ENCODE assay signal across 22 cellular contexts in genomic region chr3:46884929-46885328, GRCh38. TPM values are rescaled to one million over a fixed set of nuclear protein-coding genes. Genes with fewer than 3 reads are reported as not detected.
DNase-seq lines count a peak whose midpoint lies in the region; ATAC-seq and TF ChIP-seq lines count a peak whose summit lies in the region.
"Had no signal": no experiment of that assay in that cellular context is flagged by ENCODE, and none has a peak within 500 bp of the region (broad histone marks: within the 10 kb centered on the region; RNA-seq: fewer than 3 reads in every experiment).

No MANE protein-coding gene starts in this region.

- H3K4me1 Mint-ChIP-seq in brain = peaks cover 32% of the 10 kb centered on the region
- H3K4me1 Mint-ChIP-seq in natural killer cell treated with Interleukin-12 subunit alpha and Interleukin-12 subunit beta and Interleukin-15 and Interleukin-18, amount 100 ng/mL, for 72 hours (ENCODE audit: low read depth in 2 of 2) = peaks cover 7 to 9% of the 10 kb centered on the region in 2 donors

- H3K36me3 Mint-ChIP-seq in brain = no peaks in the 10 kb centered on the region
- H3K36me3 Mint-ChIP-seq in natural killer cell treated with Interleukin-12 subunit alpha and Interleukin-12 subunit beta and Interleukin-15 and Interleukin-18, amount 100 ng/mL, for 72 hours = no peaks in the 10 kb centered on the region

- peak overlapping the region; percentile 24 to 86 (median 79) for H3K4me3 Mint-ChIP-seq in brain
- H3K4me3 Mint-ChIP-seq in natural killer cell treated with Interleukin-12 subunit alpha and Interleukin-12 subunit beta and Interleukin-15 and Interleukin-18, amount 100 ng/mL, for 72 hours = peak overlapping the region; percentile 5
- H3K4me3 Mint-ChIP-seq: activated T-cell treated with anti-CD3 and anti-CD28 coated beads, Interleukin-2, amount 50 U/mL, for 24 hours; T-helper 17 cell had no signal

- H3K9me3 Mint-ChIP-seq in brain = peaks cover 0 to 3% (median 0%) of the 10 kb centered on the region in 5 experiments
- no peaks in the 10 kb centered on the region for H3K9me3 Mint-ChIP-seq in natural killer cell treated with Interleukin-12 subunit alpha and Interleukin-12 subunit beta and Interleukin-15 and Interleukin-18, amount 100 ng/mL, for 72 hours
- H3K9me3 Mint-ChIP-seq: activated T-cell treated with anti-CD3 and anti-CD28 coated beads, Interleukin-2, amount 50 U/mL, for 24 hours had no signal

- peak; percentile 26 for DNase-seq in stimulated activated naive CD4-positive, alpha-beta T cell treated with Interleukin-2 at 50 U/mL for 16 hours (lab: John Stamatoyannopoulos, UW)
- no peak for DNase-seq in stimulated activated naive CD4-positive, alpha-beta T cell (lab: John Stamatoyannopoulos, UW)
- no peak for DNase-seq in natural killer cell treated with Interleukin-12 subunit alpha and Interleukin-12 subunit beta and Interleukin-15 and Interleukin-18, amount 100 ng/mL, for 72 hours (ENCODE audit: low spot score)
- DNase-seq in activated gamma-delta T cell (lab: John Stamatoyannopoulos, UW) (no peak), foreskin fibroblast (no peak), NCI-H1694 treated with DMSO at 0.1 percent for 48 hours (lab: John Stamatoyannopoulos, UW) (no peak)
- DNase-seq: activated CD4-positive, CD25-positive, alpha-beta regulatory T cell treated with anti-CD3 and anti-CD28 coated beads, Interleukin-2, amount 50 U/mL, for 72 hours; activated naive CD4-positive, alpha-beta T cell; activated T-cell treated with anti-CD3 and anti-CD28 coated beads, Interleukin-2, amount 50 U/mL, for 24 hours; amniotic stem cell; effector CD8-positive, alpha-beta T cell; glutamatergic neuron; NCI-H1436 treated with DMSO at 0.1 percent for 48 hours; NCI-H446; nucleus accumbens; T-helper 17 cell had no signal

- no peak for ATAC-seq in natural killer cell treated with Interleukin-12 subunit alpha and Interleukin-12 subunit beta and Interleukin-15 and Interleukin-18, amount 100 ng/mL, for 72 hours
- ATAC-seq: T-helper 17 cell had no signal

- TF ChIP-seq CTCF in brain (conservative IDR thresholded peaks at IDR 0.05) (no peak), foreskin fibroblast (IDR thresholded peaks at IDR 0.05; ENCODE audit: low read depth, low read length) (no peak)

- peak overlapping the region in 1 of 5 experiments; percentile 44 for H3K27ac Mint-ChIP-seq in brain
- H3K27ac Mint-ChIP-seq in natural killer cell treated with Interleukin-12 subunit alpha and Interleukin-12 subunit beta and Interleukin-15 and Interleukin-18, amount 100 ng/mL, for 72 hours = no peak overlapping the region
- H3K27ac Mint-ChIP-seq: activated T-cell treated with anti-CD3 and anti-CD28 coated beads, Interleukin-2, amount 50 U/mL, for 24 hours; T-helper 17 cell had no signal

- H3K4me3 ChIP-seq in foreskin fibroblast (ENCODE audit: low read depth in 1 of 2, low read length in 2 of 2) = no peak overlapping the region

- peaks cover 75% of the 10 kb centered on the region for H3K27me3 Mint-ChIP-seq in brain
- peaks cover 26% of the 10 kb centered on the region in 2 donors for H3K27me3 Mint-ChIP-seq in natural killer cell treated with Interleukin-12 subunit alpha and Interleukin-12 subunit beta and Interleukin-15 and Interleukin-18, amount 100 ng/mL, for 72 hours

RNA-seq across cellular contexts. Expression of gene PTH1R, which starts 7.4 kb away (rescaled TPM):
- polyA plus RNA-seq in brain (ENCODE audit: insufficient read depth, low read depth, low replicate concordance) = 10.9 TPM
- not detected for total RNA-seq in natural killer cell treated with Interleukin-12 subunit alpha and Interleukin-12 subunit beta and Interleukin-15 and Interleukin-18, amount 100 ng/mL, for 72 hours
- total RNA-seq: activated CD8-positive, alpha-beta memory T cell treated with anti-CD3 and anti-CD28 coated beads for 36 hours; OCI-LY7; T-helper 17 cell had no signal
- polyA plus RNA-seq: keratinocyte had no signal

RNA-seq across cellular contexts. Expression of gene MYL3, which starts 21.7 kb away (rescaled TPM):
- 4.8 TPM for polyA plus RNA-seq in brain (ENCODE audit: insufficient read depth, low read depth, low replicate concordance)
- not detected for total RNA-seq in natural killer cell treated with Interleukin-12 subunit alpha and Interleukin-12 subunit beta and Interleukin-15 and Interleukin-18, amount 100 ng/mL, for 72 hours
- total RNA-seq: activated CD8-positive, alpha-beta memory T cell treated with anti-CD3 and anti-CD28 coated beads for 36 hours; lung microvascular endothelial cell; OCI-LY7; pulmonary artery endothelial cell; T-helper 17 cell had no signal
- polyA plus RNA-seq: keratinocyte had no signal
